In genomic region chr1:18955442-18956188, GRCh38 we compare ENCODE assay signal across 8 cellular contexts. TPM values are rescaled to one million over a fixed set of nuclear protein-coding genes. Genes with fewer than 3 reads are reported as not detected.
A peak's percentile ranks its signal among the peaks of the same experiment; 100 is the strongest.
DNase-seq lines count a peak whose midpoint lies in the region; ATAC-seq and TF ChIP-seq lines count a peak whose summit lies in the region.

No MANE protein-coding gene starts in this region.

- peak overlapping the region; percentile 89 for H3K27ac ChIP-seq in Panc1 (ENCODE audit: low read length)
- H3K27ac ChIP-seq in heart left ventricle: peak overlapping the region in 11 of 12 donors; percentile 46 to 88 (median 65)

- H3K4me3 ChIP-seq in Panc1 (ENCODE audit: low read depth in 2 of 2, low read length in 2 of 2) (peak overlapping the region; percentile 71 to 85), heart left ventricle (peak overlapping the region; percentile 67 to 95 (median 79)), retinal pigment epithelial cell (ENCODE audit: low read length) (peak overlapping the region; percentile 59)

- BruUV-seq in Panc1 (replicated peaks; lab: Mats Ljungman, UMichigan): no TSS peak

- CTCF ChIA-PET in Panc1 (lab: Charles Lee): interaction anchor here (0.6 to 1.4 kb wide), 3 partner anchors 15 to 663 kb away, joined by 3 to 9 read pairs (median 4); no protein-coding TSS in a partner anchor

- POLR2A ChIA-PET in Panc1 (lab: Charles Lee): interaction anchor here (0.6 kb wide), 1 partner anchor 94 kb away, joined by 3 read pairs; no protein-coding TSS in a partner anchor

- intact Hi-C loops in Panc1 (cut with micrococcal nuclease; ENCODE audit: unreplicated experiment) (loop anchor here (10.0 kb wide), 1 partner anchor 119 kb away; no protein-coding TSS in a partner anchor), heart left ventricle (cut with DNase I) (loop anchor here in 6 of 10 donors (2.0 to 10.0 kb wide), 7 partner anchors 33 to 131 kb away; partner anchors contain the start of gene ALDH4A1 (in 1 of the 6))

- H3K36me3 ChIP-seq in Panc1 (ENCODE audit: control insufficient read depth, insufficient read depth, low read length) (no peaks in the 10 kb centered on the region), heart left ventricle (no peaks in the 10 kb centered on the region)

- in situ Hi-C loops in Panc1 (cut with HindIII; ENCODE audit: low pct_unique_long_range_greater_than_20kb, low sequenced_read_pairs): no loop called here

- TF ChIP-seq CTCF in Panc1 (IDR thresholded peaks at IDR 0.05) (no peak; the same call in 1 of the 2 replicates), heart left ventricle (IDR thresholded peaks at IDR 0.05) (peak in 6 of 12 donors; percentile 5 to 30 (median 14)), retinal pigment epithelial cell (conservative IDR thresholded peaks at IDR 0.05; ENCODE audit: low read depth, low read length) (no peak)

- H3K9me3 ChIP-seq in Panc1 (ENCODE audit: control insufficient read depth, insufficient read depth, low read depth, low read length) (no peaks in the 10 kb centered on the region), heart left ventricle (no peaks in the 10 kb centered on the region)

- DNase-seq in DMS153 (lab: John Stamatoyannopoulos, UW) (peak; percentile 31), DMS153 treated with DMSO at 0.1 percent for 48 hours (lab: John Stamatoyannopoulos, UW; ENCODE audit: unreplicated experiment) (no peak), Panc1 (ENCODE audit: low read depth, low spot score) (no peak), activated gamma-delta T cell treated with Interleukin-2 at 50 U/mL for 16 hours (peak; percentile 40), heart left ventricle (peak in 4 of 5 donors; percentile 36 to 73 (median 54)), retinal pigment epithelial cell (ENCODE audit: low read depth) (no peak)

- ATAC-seq in HG02970 (IDR thresholded peaks at IDR 0.05; ENCODE audit: low FRiP score, unreplicated experiment) (peak; percentile 9), Panc1 (peak; percentile 20), heart left ventricle (peak in 1 of 4 donors; percentile 9), HG03378 (IDR thresholded peaks at IDR 0.05; ENCODE audit: unreplicated experiment) (no peak)

- H3K27me3 ChIP-seq in Panc1 (ENCODE audit: control insufficient read depth, insufficient read depth, low read length) (no peaks in the 10 kb centered on the region), heart left ventricle (no peaks in the 10 kb centered on the region)

- no peak for TF ChIP-seq POLR2A in heart left ventricle (IDR thresholded peaks at IDR 0.05)

- peaks cover 40% of the 10 kb centered on the region for H3K4me1 ChIP-seq in Panc1 (ENCODE audit: control insufficient read depth, insufficient read depth, low read length)
- peaks cover 0 to 53% (median 37%) of the 10 kb centered on the region in 12 donors for H3K4me1 ChIP-seq in heart left ventricle

- WGBS in heart left ventricle, 4 donors: 1 to 4% (median 2%) methylated on average over 35 to 89 of the region's 89 CpGs

RNA-seq across cellular contexts. Expression of gene IFFO2, which starts 0.9 kb away (rescaled TPM):
- total RNA-seq in Panc1 (2021; ENCODE audit: unreplicated experiment): 59.4 TPM
- 53.4 TPM for polyA plus RNA-seq in Panc1 (2012; ENCODE audit: insufficient read length)
- total RNA-seq in heart left ventricle: 1 to 10 TPM; 3.1 to 9.0 (median 5.3) TPM
- 1 to 10 TPM; 2.5 to 3.9 TPM for polyA plus RNA-seq in heart left ventricle

RNA-seq across cellular contexts. Expression of gene ALDH4A1, which starts 53.3 kb away (rescaled TPM):
- total RNA-seq in Panc1 (2021; ENCODE audit: unreplicated experiment): 21.7 TPM
- polyA plus RNA-seq in Panc1 (2012; ENCODE audit: insufficient read length): 41.3 TPM
- 10 to 100 TPM; 20.8 to 57.6 (median 30.6) TPM for total RNA-seq in heart left ventricle
- polyA plus RNA-seq in heart left ventricle: 10 to 100 TPM; 22.0 to 33.3 TPM

Comparison
In these comparisons a context has a peak if more than half of its experiments do, and no peak if none do; other contexts are left out.
1. DNase-seq: peak in DMS153 (single experiment), activated gamma-delta T cell treated with Interleukin-2 at 50 U/mL for 16 hours (single experiment) and heart left ventricle (4 of 5); none in DMS153 treated with DMSO at 0.1 percent for 48 hours (single experiment), Panc1 (single experiment) and retinal pigment epithelial cell (single experiment).
2. Peak in every context shown above with its lines, with median percentiles within 50 percentile points of each other: H3K4me3 ChIP-seq.